ENCODE assay signal across 14 cellular contexts in the genomic region with DNA sequence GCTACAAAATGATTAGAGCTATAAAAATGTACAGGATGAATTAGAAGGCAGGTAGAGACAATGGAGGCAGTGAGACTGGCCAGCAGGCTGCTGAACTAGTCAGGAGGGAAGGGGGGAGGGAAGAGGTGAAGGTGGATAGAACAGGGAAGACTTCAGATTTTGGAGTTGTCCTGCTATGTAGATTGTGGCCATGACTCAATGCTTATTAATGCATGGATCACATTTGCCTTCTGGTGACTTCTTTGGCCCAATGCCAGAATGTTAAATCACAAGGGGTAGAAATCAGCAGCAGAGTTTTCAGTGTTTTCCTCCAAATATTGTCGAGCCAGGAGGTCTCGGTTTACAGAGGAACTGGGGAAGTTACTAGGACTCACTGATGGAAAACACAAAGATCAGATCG.
A peak's percentile ranks its signal among the peaks of the same experiment; 100 is the strongest.
DNase-seq lines count a peak whose midpoint lies in the region; ATAC-seq and TF ChIP-seq lines count a peak whose summit lies in the region.
"Had no signal": no experiment of that assay in that cellular context is flagged by ENCODE, and none has a peak within 500 bp of the region (broad histone marks: within the 10 kb centered on the region; RNA-seq: fewer than 3 reads in every experiment).

No MANE protein-coding gene starts in this region.

- no peaks in the 10 kb centered on the region for H3K79me2 ChIP-seq in ACC112 (ENCODE audit: control insufficient read depth, insufficient read depth, low read length, unreplicated experiment)

- H3K27me3 ChIP-seq in ACC112 (ENCODE audit: insufficient read depth, low read length): no peaks in the 10 kb centered on the region
- H3K27me3 ChIP-seq: BE2C, heart right ventricle had no signal

- H3K4me1 ChIP-seq in ACC112 (ENCODE audit: control insufficient read depth, insufficient read depth, low read length, unreplicated experiment): peaks cover 21% of the 10 kb centered on the region
- H3K4me1 ChIP-seq: BE2C, heart right ventricle, prostate gland had no signal

- peak overlapping the region; percentile 74 for H3K27ac ChIP-seq in ACC112 (ENCODE audit: low read depth, low read length)
- H3K27ac ChIP-seq: heart right ventricle, prostate gland had no signal

- peak overlapping the region; percentile 43 for H2AFZ ChIP-seq in ACC112 (ENCODE audit: low read length, unreplicated experiment)

- H3K36me3 ChIP-seq in ACC112 (ENCODE audit: insufficient read depth, low read length): no peaks in the 10 kb centered on the region
- H3K36me3 ChIP-seq: BE2C, heart right ventricle, prostate gland had no signal

- DNase-seq in HS-27A (ENCODE audit: low read depth) (peak; percentile 65), astrocyte of the spinal cord (ENCODE audit: low read depth, low spot score) (peak; percentile 71), glomerular visceral epithelial cell (ENCODE audit: extremely low spot score) (peak; percentile 74), NK-92 (lab: John Stamatoyannopoulos, UW; ENCODE audit: unreplicated experiment) (no peak), OCI-M2 (lab: John Stamatoyannopoulos, UW; ENCODE audit: unreplicated experiment) (no peak)
- DNase-seq: activated T-cell treated with anti-CD3 and anti-CD28 coated beads, Interleukin-2, amount 50 U/mL, for 1 hour; BE2C; heart right ventricle; NCI-H1930 had no signal

- H3K4me3 ChIP-seq in ACC112 (ENCODE audit: low read depth, low read length) (peak overlapping the region; percentile 18), astrocyte of the spinal cord (ENCODE audit: low read depth, low read length) (no peak overlapping the region)
- H3K4me3 ChIP-seq: heart right ventricle, prostate gland had no signal

- ATAC-seq in HG02678 (IDR thresholded peaks at IDR 0.05; ENCODE audit: unreplicated experiment) (no peak), HG03039 (IDR thresholded peaks at IDR 0.05; ENCODE audit: unreplicated experiment) (no peak)
- ATAC-seq: heart right ventricle, Panc1 had no signal

- no peak for TF ChIP-seq CTCF in astrocyte of the spinal cord (IDR thresholded peaks at IDR 0.05; ENCODE audit: low read depth, low read length)

- in situ Hi-C loops in astrocyte of the spinal cord (cut with HindIII; ENCODE audit: low sequenced_read_pairs): no loop called here

Comparison
In these comparisons a context has a peak if more than half of its experiments do, and no peak if none do; other contexts are left out.
1. DNase-seq: peak in HS-27A (single experiment), astrocyte of the spinal cord (single experiment) and glomerular visceral epithelial cell (single experiment); none in NK-92 (single experiment) and OCI-M2 (single experiment).